20 cellular contexts compared by ENCODE assay signal in genomic region chr16:6206080-6206479, GRCh38.
DNase-seq lines count a peak whose midpoint lies in the region; ATAC-seq lines count a peak whose summit lies in the region.
"Had no signal": no experiment of that assay in that cellular context is flagged by ENCODE, and none has a peak within 500 bp of the region (broad histone marks: within the 10 kb centered on the region; RNA-seq: fewer than 3 reads in every experiment).

No MANE protein-coding gene starts in this region.

- H3K4me3 ChIP-seq in mesendoderm (ENCODE audit: low read length) (no peak overlapping the region), right cardiac atrium (ENCODE audit: low read length) (no peak overlapping the region)

- H3K79me2 ChIP-seq in mesendoderm (ENCODE audit: control insufficient read depth, insufficient read depth, low read length) = no peaks in the 10 kb centered on the region

- H3K56ac ChIP-seq in mesendoderm (ENCODE audit: low read length) = no peak overlapping the region

- intact Hi-C loops in right cardiac atrium (cut with DNase I) = no loop called here

- H3K4ac ChIP-seq in mesendoderm (ENCODE audit: low read depth, low read length) = no peak overlapping the region

- H3K27me3 ChIP-seq in mesendoderm (ENCODE audit: insufficient read depth, low read length, poor library complexity) = no peaks in the 10 kb centered on the region
- H3K27me3 ChIP-seq in right cardiac atrium (ENCODE audit: control insufficient read depth, insufficient read depth) = no peaks in the 10 kb centered on the region

- no CpG with 5 or more reads among the region's 5 CpGs for whole genome bisulfite sequencing in mesendoderm (ENCODE audit: extremely low coverage, insufficient coverage, low lambda C conversion rate)
- 51% methylated on average over 5 of the region's 5 CpGs for WGBS in right cardiac atrium

- H2AK5ac ChIP-seq in mesendoderm (ENCODE audit: low read length) = no peak overlapping the region

- H2BK120ac ChIP-seq in mesendoderm (ENCODE audit: low read depth, low read length) = no peak overlapping the region

- no peak overlapping the region for H3K23ac ChIP-seq in mesendoderm (ENCODE audit: low read length)

- H2BK5ac ChIP-seq in mesendoderm (ENCODE audit: low read length) = peak overlapping the region; percentile 7

- H3K9me3 Mint-ChIP-seq in T-helper 2 cell treated with Interferon-gamma antibody and Interleukin-4, amounts not matched to agents 5 μg/mL and 100 μg/mL, for 36 hours = peaks cover 43% of the 10 kb centered on the region

- H3K27ac Mint-ChIP-seq in T-helper 2 cell treated with Interferon-gamma antibody and Interleukin-4, amounts not matched to agents 5 μg/mL and 100 μg/mL, for 36 hours = no peak overlapping the region
- H3K27ac Mint-ChIP-seq: B cell; CD4-positive, CD25-positive, alpha-beta regulatory T cell had no signal

- H4K5ac ChIP-seq in mesendoderm (ENCODE audit: low read length) = no peak overlapping the region

- no peak overlapping the region for H3K9ac ChIP-seq in mesendoderm (ENCODE audit: low read length)

- H3K4me1 ChIP-seq in mesendoderm (ENCODE audit: control insufficient read depth, low read depth, low read length) = peaks cover 2% of the 10 kb centered on the region
- H3K4me1 ChIP-seq in right cardiac atrium (ENCODE audit: control insufficient read depth, insufficient read depth, low read length) = no peaks in the 10 kb centered on the region

- no peak for ATAC-seq in right cardiac atrium
- ATAC-seq: Panc1, Right ventricle myocardium inferior had no signal

- no peaks in the 10 kb centered on the region for H3K36me3 Mint-ChIP-seq in T-helper 2 cell treated with Interferon-gamma antibody and Interleukin-4, amounts not matched to agents 5 μg/mL and 100 μg/mL, for 36 hours (ENCODE audit: low read depth)
- H3K36me3 Mint-ChIP-seq: CD4-positive, CD25-positive, alpha-beta regulatory T cell had no signal

- H3K79me1 ChIP-seq in mesendoderm (ENCODE audit: low read length) = no peaks in the 10 kb centered on the region

- DNase-seq in DMS153 (lab: John Stamatoyannopoulos, UW) (peak; percentile 64), DMS153 treated with DMSO at 0.1 percent for 48 hours (lab: John Stamatoyannopoulos, UW; ENCODE audit: unreplicated experiment) (no peak), cerebellum (ENCODE audit: low spot score) (peak; percentile 74), mesendoderm (peak; percentile 31), right cardiac atrium (no peak), KG1 (lab: John Stamatoyannopoulos, UW) (no peak)
- no peak for DNase-seq in activated CD4-positive, alpha-beta T cell treated with anti-CD3 and anti-CD28 coated beads, Interleukin-2, amount 50 U/mL, for 1 hour
- DNase-seq in T-helper 2 cell treated with Interferon-gamma antibody and Interleukin-4, amounts not matched to agents 5 μg/mL and 100 μg/mL, for 36 hours (ENCODE audit: low spot score) = no peak
- DNase-seq: Calu3; CD4-positive, CD25-positive, alpha-beta regulatory T cell; GF-D8; H7; MV-4-11; NCI-H1417; NCI-H2081; NCI-H524 had no signal

- H2BK15ac ChIP-seq in mesendoderm (replicated peaks; ENCODE audit: low read depth) = no peak overlapping the region

- no peak overlapping the region for H3K18ac ChIP-seq in mesendoderm (ENCODE audit: low read length)

- H3K4me3 Mint-ChIP-seq in T-helper 2 cell treated with Interferon-gamma antibody and Interleukin-4, amounts not matched to agents 5 μg/mL and 100 μg/mL, for 36 hours = no peak overlapping the region
- H3K4me3 Mint-ChIP-seq: B cell; CD4-positive, CD25-positive, alpha-beta regulatory T cell had no signal

- no peaks in the 10 kb centered on the region for H3K36me3 ChIP-seq in mesendoderm (ENCODE audit: control insufficient read depth, insufficient read depth, low read length)

- H4K8ac ChIP-seq in mesendoderm (ENCODE audit: low read depth, low read length) = no peak overlapping the region

- H3K9me3 ChIP-seq in right cardiac atrium (ENCODE audit: control insufficient read depth, low read length) = no peaks in the 10 kb centered on the region

- H3K4me1 Mint-ChIP-seq in T-helper 2 cell treated with Interferon-gamma antibody and Interleukin-4, amounts not matched to agents 5 μg/mL and 100 μg/mL, for 36 hours (ENCODE audit: low read depth) = no peaks in the 10 kb centered on the region
- H3K4me1 Mint-ChIP-seq: B cell had no signal

- H3K27me3 Mint-ChIP-seq in T-helper 2 cell treated with Interferon-gamma antibody and Interleukin-4, amounts not matched to agents 5 μg/mL and 100 μg/mL, for 36 hours (ENCODE audit: low read depth) = no peaks in the 10 kb centered on the region
- H3K27me3 Mint-ChIP-seq: B cell; CD4-positive, CD25-positive, alpha-beta regulatory T cell had no signal

- H3K27ac ChIP-seq in mesendoderm (ENCODE audit: low read depth, low read length) (no peak overlapping the region), right cardiac atrium (ENCODE audit: low read length) (no peak overlapping the region)
- H3K27ac ChIP-seq: 22Rv1 had no signal

- no peak overlapping the region for H3K4me2 ChIP-seq in mesendoderm (ENCODE audit: low read length)

Comparison
In these comparisons a context has a peak if more than half of its experiments do, and no peak if none do; other contexts are left out.
1. DNase-seq: peak in DMS153 (single experiment), cerebellum (single experiment) and mesendoderm (single experiment); none in DMS153 treated with DMSO at 0.1 percent for 48 hours (single experiment), right cardiac atrium (0 of 3), KG1 (single experiment), activated CD4-positive, alpha-beta T cell treated with anti-CD3 and anti-CD28 coated beads, Interleukin-2, amount 50 U/mL, for 1 hour (single experiment) and T-helper 2 cell treated with Interferon-gamma antibody and Interleukin-4, amounts not matched to agents 5 μg/mL and 100 μg/mL, for 36 hours (single experiment).